Comparison of ENCODE assay signal across 16 cellular contexts in the genomic region with DNA sequence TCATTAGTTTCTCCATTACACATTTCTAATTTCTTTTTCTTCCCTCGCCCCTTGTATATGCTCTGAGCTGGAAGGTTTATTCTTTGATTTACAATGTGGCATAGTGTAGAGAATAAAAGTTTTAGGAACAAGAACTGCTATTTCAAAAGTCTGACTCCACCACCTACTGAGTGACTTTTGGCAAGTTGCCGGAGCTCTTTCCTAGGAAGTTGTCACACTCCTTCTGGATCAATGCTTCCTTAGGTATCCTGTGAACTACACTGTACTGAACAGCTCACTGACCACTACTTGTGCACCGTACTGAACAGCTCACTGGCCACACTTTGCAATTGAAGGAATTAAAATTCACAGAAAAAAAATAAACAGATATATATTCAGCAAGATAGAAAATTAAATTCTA.
DNase-seq lines count a peak whose midpoint lies in the region; ATAC-seq and TF ChIP-seq lines count a peak whose summit lies in the region.
"Had no signal": no experiment of that assay in that cellular context is flagged by ENCODE, and none has a peak within 500 bp of the region (broad histone marks: within the 10 kb centered on the region; RNA-seq: fewer than 3 reads in every experiment).

No MANE protein-coding gene starts in this region.

- TF ChIP-seq CTCF in CD14-positive monocyte (IDR thresholded peaks at IDR 0.05): no peak
- TF ChIP-seq CTCF in right lobe of liver (IDR thresholded peaks at IDR 0.05): no peak

- TF ChIP-seq POLR2A in right lobe of liver (IDR thresholded peaks at IDR 0.05): no peak

- H3K27me3 ChIP-seq in right lobe of liver: no peaks in the 10 kb centered on the region
- H3K27me3 ChIP-seq: BLaER1 treated with 17β-estradiol and CSF1 and Interleukin-3, amounts not matched to agents 10 nM and 100 nM had no signal

- H3K36me3 ChIP-seq in right lobe of liver: no peaks in the 10 kb centered on the region
- H3K36me3 ChIP-seq: BLaER1 treated with 17β-estradiol and CSF1 and Interleukin-3, amounts not matched to agents 10 nM and 100 nM had no signal

- no peak for TF ChIP-seq EP300 in Ishikawa (IDR thresholded peaks at IDR 0.05; ENCODE audit: borderline replicate concordance)

- intact Hi-C loops in CD14-positive monocyte (cut with micrococcal nuclease): no loop called here
- intact Hi-C loops in right lobe of liver (cut with DNase I): no loop called here

- no peaks in the 10 kb centered on the region for H3K4me1 ChIP-seq in right lobe of liver
- H3K4me1 ChIP-seq: BLaER1 treated with 17β-estradiol and CSF1 and Interleukin-3, amounts not matched to agents 10 nM and 100 nM; Caco-2 had no signal

- H3K9me3 Mint-ChIP-seq in CD14-positive monocyte: peaks cover 0 to 6% (median 2%) of the 10 kb centered on the region in 7 donors

- H3K27ac Mint-ChIP-seq in CD14-positive monocyte: no peak overlapping the region
- H3K27ac Mint-ChIP-seq: B cell; CD4-positive, alpha-beta T cell; H9 had no signal

- 78% methylated on average over 3 of the region's 3 CpGs for WGBS in right lobe of liver (ENCODE audit: insufficient coverage, low coverage, low lambda C conversion rate, missing lambda C conversion rate)

- no peaks in the 10 kb centered on the region for H3K27me3 Mint-ChIP-seq in CD14-positive monocyte (ENCODE audit: low read depth in 3 of 3)
- H3K27me3 Mint-ChIP-seq: B cell; CD4-positive, alpha-beta T cell had no signal

- H3K27ac ChIP-seq in right lobe of liver: no peak overlapping the region
- H3K27ac ChIP-seq: BLaER1 treated with 17β-estradiol and CSF1 and Interleukin-3, amounts not matched to agents 10 nM and 100 nM had no signal

- H3K9me3 ChIP-seq in right lobe of liver: no peaks in the 10 kb centered on the region
- H3K9me3 ChIP-seq: BLaER1 treated with 17β-estradiol and CSF1 and Interleukin-3, amounts not matched to agents 10 nM and 100 nM; Caco-2 had no signal

- no peak overlapping the region for H3K4me3 ChIP-seq in right lobe of liver
- H3K4me3 ChIP-seq: BLaER1 treated with 17β-estradiol and CSF1 and Interleukin-3, amounts not matched to agents 10 nM and 100 nM had no signal

- no peak for TF ChIP-seq RAD21 in Ishikawa (IDR thresholded peaks at IDR 0.05; ENCODE audit: low read depth)

- no peak overlapping the region for H3K4me3 Mint-ChIP-seq in CD14-positive monocyte
- H3K4me3 Mint-ChIP-seq: B cell; CD4-positive, alpha-beta T cell; H9 had no signal

- no peaks in the 10 kb centered on the region for H3K4me1 Mint-ChIP-seq in CD14-positive monocyte
- H3K4me1 Mint-ChIP-seq: B cell, H9 had no signal

- DNase-seq in RPMI7951 (ENCODE audit: low read depth): peak; percentile 32
- peak; percentile 6 for DNase-seq in iPS-NIHi11 (ENCODE audit: low spot score)
- peak; percentile 2 for DNase-seq in non-pigmented ciliary epithelial cell (ENCODE audit: low read depth)
- DNase-seq in CD14-positive monocyte (ENCODE audit: low spot score): no peak
- no peak for DNase-seq in right lobe of liver
- DNase-seq: Caco-2; CD4-positive, alpha-beta T cell; DMS153; DMS79; GDM1; H9; IMR-90 had no signal

- no peaks in the 10 kb centered on the region for H3K36me3 Mint-ChIP-seq in CD14-positive monocyte

- no peak for ATAC-seq in right lobe of liver
- ATAC-seq in GM21528 (IDR thresholded peaks at IDR 0.05; ENCODE audit: low FRiP score, unreplicated experiment): no peak

TF ChIP-seq in Ishikawa, 13 proteins besides CTCF, POLR2A, EP300 and RAD21:
- TF ChIP-seq, protein P1, sequence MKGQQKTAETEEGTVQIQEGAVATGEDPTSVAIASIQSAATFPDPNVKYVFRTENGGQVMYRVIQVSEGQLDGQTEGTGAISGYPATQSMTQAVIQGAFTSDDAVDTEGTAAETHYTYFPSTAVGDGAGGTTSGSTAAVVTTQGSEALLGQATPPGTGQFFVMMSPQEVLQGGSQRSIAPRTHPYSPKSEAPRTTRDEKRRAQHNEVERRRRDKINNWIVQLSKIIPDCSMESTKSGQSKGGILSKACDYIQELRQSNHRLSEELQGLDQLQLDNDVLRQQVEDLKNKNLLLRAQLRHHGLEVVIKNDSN (IDR thresholded peaks at IDR 0.05): no peak
- TF ChIP-seq NFIC (IDR thresholded peaks at IDR 0.05) (0 out of 2 replicates have a peak, but pooled peaks have one; percentile 12), ZBTB7A (IDR thresholded peaks at IDR 0.05; ENCODE audit: low read depth) (no peak), CEBPB (IDR thresholded peaks at IDR 0.05) (no peak), YY1 (IDR thresholded peaks at IDR 0.05; ENCODE audit: low read depth) (no peak)

Comparison
In these comparisons a context has a peak if more than half of its experiments do, and no peak if none do; other contexts are left out.
1. DNase-seq: peak in RPMI7951 (single experiment), iPS-NIHi11 (single experiment) and non-pigmented ciliary epithelial cell (single experiment); none in CD14-positive monocyte (single experiment) and right lobe of liver (0 of 3).